Comparison of ENCODE assay signal across 1 cellular context in the genomic region with DNA sequence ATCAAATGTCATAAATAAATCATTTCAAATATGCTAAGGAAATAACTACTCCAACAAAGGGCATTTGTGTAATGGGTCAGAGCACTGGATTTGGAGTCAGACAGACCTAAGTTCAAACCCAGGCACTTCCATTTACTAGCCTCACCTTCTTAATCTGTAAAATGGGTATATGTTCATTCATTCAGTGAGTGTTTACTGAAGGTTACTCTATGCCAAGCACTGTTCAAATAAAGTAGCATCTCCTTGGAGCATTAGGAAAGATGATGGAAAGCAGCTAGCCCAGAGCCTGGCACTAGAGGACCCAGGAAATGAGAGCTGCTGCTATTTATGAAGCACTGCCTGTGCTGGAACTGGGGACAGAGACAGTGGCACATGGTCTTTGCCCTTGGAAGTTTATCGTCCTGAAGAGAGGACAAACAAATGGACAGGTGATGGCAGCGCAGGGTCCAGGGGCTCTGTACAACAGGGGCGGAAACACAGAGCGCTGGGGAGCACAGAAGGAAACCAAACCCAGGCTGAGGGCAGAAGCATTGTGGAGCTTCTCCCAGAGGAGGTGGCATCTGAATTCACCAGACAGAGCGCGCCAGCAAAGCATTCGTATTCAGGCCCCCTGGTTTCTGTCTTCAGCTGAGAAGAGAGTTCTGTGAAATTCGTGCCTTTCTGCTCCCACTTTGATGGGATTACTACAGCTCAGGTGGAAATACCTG.
A peak's percentile ranks its signal among the peaks of the same experiment; 100 is the strongest.
TF ChIP-seq lines count a peak whose summit lies in the region.

No MANE protein-coding gene starts in this region.

TF ChIP-seq in HepG2, 621 proteins besides CTCF, POLR2A, EP300 and RAD21 (continued from another document and continues in another):
- TF ChIP-seq, protein P1, sequence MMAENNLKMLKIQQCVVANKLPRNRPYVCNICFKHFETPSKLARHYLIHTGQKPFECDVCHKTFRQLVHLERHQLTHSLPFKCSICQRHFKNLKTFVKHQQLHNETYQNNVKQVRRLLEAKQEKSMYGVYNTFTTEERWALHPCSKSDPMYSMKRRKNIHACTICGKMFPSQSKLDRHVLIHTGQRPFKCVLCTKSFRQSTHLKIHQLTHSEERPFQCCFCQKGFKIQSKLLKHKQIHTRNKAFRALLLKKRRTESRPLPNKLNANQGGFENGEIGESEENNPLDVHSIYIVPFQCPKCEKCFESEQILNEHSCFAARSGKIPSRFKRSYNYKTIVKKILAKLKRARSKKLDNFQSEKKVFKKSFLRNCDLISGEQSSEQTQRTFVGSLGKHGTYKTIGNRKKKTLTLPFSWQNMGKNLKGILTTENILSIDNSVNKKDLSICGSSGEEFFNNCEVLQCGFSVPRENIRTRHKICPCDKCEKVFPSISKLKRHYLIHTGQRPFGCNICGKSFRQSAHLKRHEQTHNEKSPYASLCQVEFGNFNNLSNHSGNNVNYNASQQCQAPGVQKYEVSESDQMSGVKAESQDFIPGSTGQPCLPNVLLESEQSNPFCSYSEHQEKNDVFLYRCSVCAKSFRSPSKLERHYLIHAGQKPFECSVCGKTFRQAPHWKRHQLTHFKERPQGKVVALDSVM (CRISPR knock-in tag; IDR thresholded peaks at IDR 0.05): no peak
- TF ChIP-seq ZNF704 (CRISPR knock-in tag; IDR thresholded peaks at IDR 0.05; ENCODE audit: borderline replicate concordance) (no peak), ZNF879 (CRISPR knock-in tag; IDR thresholded peaks at IDR 0.05) (no peak), ZNF547 (CRISPR knock-in tag; IDR thresholded peaks at IDR 0.05) (no peak), ZSCAN29 (CRISPR knock-in tag; conservative IDR thresholded peaks at IDR 0.05) (no peak), RAD51 (IDR thresholded peaks at IDR 0.05; ENCODE audit: borderline replicate concordance) (no peak), MED1 (CRISPR knock-in tag; IDR thresholded peaks at IDR 0.05) (peak; percentile 83), ATM (IDR thresholded peaks at IDR 0.05; ENCODE audit: borderline replicate concordance) (no peak), CBFB (CRISPR knock-in tag; IDR thresholded peaks at IDR 0.05) (no peak), ZNF333 (CRISPR knock-in tag; IDR thresholded peaks at IDR 0.05; ENCODE audit: borderline replicate concordance) (no peak), ZFP36L1 (CRISPR knock-in tag; IDR thresholded peaks at IDR 0.05) (peak; percentile 88), ZNF407 (CRISPR knock-in tag; IDR thresholded peaks at IDR 0.05; ENCODE audit: not compliant biosample characterization) (peak; percentile 56), PHF8 (CRISPR knock-in tag; IDR thresholded peaks at IDR 0.05) (no peak), HNF4G (IDR thresholded peaks at IDR 0.05; ENCODE audit: borderline replicate concordance, low read depth, low read length) (peak; percentile 58; the same call in 1 of the 2 replicates), HNF4G (CRISPR knock-in tag; IDR thresholded peaks at IDR 0.05; ENCODE audit: borderline replicate concordance, low read depth) (peak; percentile 80), SMC3 (IDR thresholded peaks at IDR 0.05; ENCODE audit: low read length) (no peak), EHMT2 (IDR thresholded peaks at IDR 0.05; ENCODE audit: borderline replicate concordance, low read depth, low read length) (no peak), KMT2A (CRISPR knock-in tag; IDR thresholded peaks at IDR 0.05) (0 out of 2 replicates have a peak, but pooled peaks have one; percentile 28), ATF4 (CRISPR knock-in tag; IDR thresholded peaks at IDR 0.05) (no peak), TFE3 (CRISPR knock-in tag; IDR thresholded peaks at IDR 0.05) (peak; percentile 81), ASH2L (IDR thresholded peaks at IDR 0.05; ENCODE audit: insufficient read length, low read depth, low read length) (peak; percentile 55), IRX3 (CRISPR knock-in tag; IDR thresholded peaks at IDR 0.05; ENCODE audit: borderline replicate concordance, low read depth) (no peak), RFX3 (CRISPR knock-in tag; IDR thresholded peaks at IDR 0.05) (no peak), NBN (conservative IDR thresholded peaks at IDR 0.05) (no peak), RORA (CRISPR knock-in tag; IDR thresholded peaks at IDR 0.05) (no peak), ZNF841 (CRISPR knock-in tag; IDR thresholded peaks at IDR 0.05; ENCODE audit: borderline replicate concordance) (no peak), MLLT10 (CRISPR knock-in tag; IDR thresholded peaks at IDR 0.05) (no peak), NAIF1 (CRISPR knock-in tag; IDR thresholded peaks at IDR 0.05; ENCODE audit: borderline replicate concordance) (no peak), ZFX (CRISPR knock-in tag; IDR thresholded peaks at IDR 0.05; ENCODE audit: low read depth) (no peak), NONO (IDR thresholded peaks at IDR 0.05) (no peak), NONO (CRISPR knock-in tag; conservative IDR thresholded peaks at IDR 0.05) (peak; percentile 63; the same call in 1 of the 2 replicates), ZNF234 (CRISPR knock-in tag; conservative IDR thresholded peaks at IDR 0.05) (no peak), SMAD3 (CRISPR knock-in tag; IDR thresholded peaks at IDR 0.05) (peak; percentile 53; the same call in 1 of the 2 replicates), NFKB2 (CRISPR knock-in tag; IDR thresholded peaks at IDR 0.05; ENCODE audit: borderline replicate concordance) (no peak), TFDP2 (CRISPR knock-in tag; IDR thresholded peaks at IDR 0.05) (no peak)
- TF ChIP-seq, protein P2, sequence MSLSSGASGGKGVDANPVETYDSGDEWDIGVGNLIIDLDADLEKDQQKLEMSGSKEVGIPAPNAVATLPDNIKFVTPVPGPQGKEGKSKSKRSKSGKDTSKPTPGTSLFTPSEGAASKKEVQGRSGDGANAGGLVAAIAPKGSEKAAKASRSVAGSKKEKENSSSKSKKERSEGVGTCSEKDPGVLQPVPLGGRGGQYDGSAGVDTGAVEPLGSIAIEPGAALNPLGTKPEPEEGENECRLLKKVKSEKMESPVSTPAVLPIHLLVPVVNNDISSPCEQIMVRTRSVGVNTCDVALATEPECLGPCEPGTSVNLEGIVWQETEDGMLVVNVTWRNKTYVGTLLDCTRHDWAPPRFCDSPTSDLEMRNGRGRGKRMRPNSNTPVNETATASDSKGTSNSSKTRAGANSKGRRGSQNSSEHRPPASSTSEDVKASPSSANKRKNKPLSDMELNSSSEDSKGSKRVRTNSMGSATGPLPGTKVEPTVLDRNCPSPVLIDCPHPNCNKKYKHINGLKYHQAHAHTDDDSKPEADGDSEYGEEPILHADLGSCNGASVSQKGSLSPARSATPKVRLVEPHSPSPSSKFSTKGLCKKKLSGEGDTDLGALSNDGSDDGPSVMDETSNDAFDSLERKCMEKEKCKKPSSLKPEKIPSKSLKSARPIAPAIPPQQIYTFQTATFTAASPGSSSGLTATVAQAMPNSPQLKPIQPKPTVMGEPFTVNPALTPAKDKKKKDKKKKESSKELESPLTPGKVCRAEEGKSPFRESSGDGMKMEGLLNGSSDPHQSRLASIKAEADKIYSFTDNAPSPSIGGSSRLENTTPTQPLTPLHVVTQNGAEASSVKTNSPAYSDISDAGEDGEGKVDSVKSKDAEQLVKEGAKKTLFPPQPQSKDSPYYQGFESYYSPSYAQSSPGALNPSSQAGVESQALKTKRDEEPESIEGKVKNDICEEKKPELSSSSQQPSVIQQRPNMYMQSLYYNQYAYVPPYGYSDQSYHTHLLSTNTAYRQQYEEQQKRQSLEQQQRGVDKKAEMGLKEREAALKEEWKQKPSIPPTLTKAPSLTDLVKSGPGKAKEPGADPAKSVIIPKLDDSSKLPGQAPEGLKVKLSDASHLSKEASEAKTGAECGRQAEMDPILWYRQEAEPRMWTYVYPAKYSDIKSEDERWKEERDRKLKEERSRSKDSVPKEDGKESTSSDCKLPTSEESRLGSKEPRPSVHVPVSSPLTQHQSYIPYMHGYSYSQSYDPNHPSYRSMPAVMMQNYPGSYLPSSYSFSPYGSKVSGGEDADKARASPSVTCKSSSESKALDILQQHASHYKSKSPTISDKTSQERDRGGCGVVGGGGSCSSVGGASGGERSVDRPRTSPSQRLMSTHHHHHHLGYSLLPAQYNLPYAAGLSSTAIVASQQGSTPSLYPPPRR (CRISPR knock-in tag; IDR thresholded peaks at IDR 0.05; ENCODE audit: borderline replicate concordance): peak; percentile 66; the same call in 1 of the 2 replicates
- TF ChIP-seq, protein P3, sequence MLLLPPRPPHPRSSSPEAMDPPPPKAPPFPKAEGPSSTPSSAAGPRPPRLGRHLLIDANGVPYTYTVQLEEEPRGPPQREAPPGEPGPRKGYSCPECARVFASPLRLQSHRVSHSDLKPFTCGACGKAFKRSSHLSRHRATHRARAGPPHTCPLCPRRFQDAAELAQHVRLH (CRISPR knock-in tag; IDR thresholded peaks at IDR 0.05; ENCODE audit: borderline replicate concordance, low read depth): peak; percentile 80; the same call in 1 of the 2 replicates
